1 cellular context compared by ENCODE assay signal in genomic region chr15:56049577-56049976, GRCh38.
TF ChIP-seq lines count a peak whose summit lies in the region.

No MANE protein-coding gene starts in this region.

TF ChIP-seq in IMR-90, 13 proteins besides CTCF, POLR2A, EP300 and RAD21:
- TF ChIP-seq RFX5 (IDR thresholded peaks at IDR 0.05; ENCODE audit: low read depth, low read length) (no peak), MXI1 (IDR thresholded peaks at IDR 0.05; ENCODE audit: borderline replicate concordance, low read depth, low read length) (no peak), CHD1 (IDR thresholded peaks at IDR 0.05; ENCODE audit: low read depth, low read length) (no peak), NFE2L2 (IDR thresholded peaks at IDR 0.05; ENCODE audit: low read depth, low read length) (no peak), BHLHE40 (IDR thresholded peaks at IDR 0.05; ENCODE audit: low read depth, low read length) (no peak)
